ENCODE assay signal across 8 cellular contexts in genomic region chr16:27355610-27356009, GRCh38. TPM values are rescaled to one million over a fixed set of nuclear protein-coding genes. Genes with fewer than 3 reads are reported as not detected.
DNase-seq lines count a peak whose midpoint lies in the region; ATAC-seq, FAIRE-seq and TF ChIP-seq lines count a peak whose summit lies in the region.

No MANE protein-coding gene starts in this region.

- no peaks in the 10 kb centered on the region for H3K27me3 ChIP-seq in body of pancreas

- WGBS in body of pancreas, 2 donors: 84 to 85% methylated on average over 11 to 12 of the region's 12 CpGs

- intact Hi-C loops in body of pancreas (cut with DNase I): no loop called here

- ATAC-seq in body of pancreas (peak; percentile 38), HG02623 (IDR thresholded peaks at IDR 0.05; ENCODE audit: unreplicated experiment) (no peak), GM18520 (IDR thresholded peaks at IDR 0.05; ENCODE audit: unreplicated experiment) (no peak)

- H3K36me3 ChIP-seq in body of pancreas (replicated peaks in 1 of 2; ENCODE audit: insufficient read depth in 1 of 2, low read depth in 2 of 2): peaks cover 4 to 24% of the 10 kb centered on the region in 2 donors

- TF ChIP-seq CTCF in body of pancreas (IDR thresholded peaks at IDR 0.05): peak in 2 of 7 experiments; percentile 7 to 33

- H3K4me3 ChIP-seq in body of pancreas: no peak overlapping the region

- peaks cover 0 to 4% (median 0%) of the 10 kb centered on the region in 3 donors for H3K9me3 ChIP-seq in body of pancreas

- no peak overlapping the region for H3K27ac ChIP-seq in body of pancreas

- TF ChIP-seq POLR2A in GM12891 (IDR thresholded peaks at IDR 0.05; ENCODE audit: low read depth, low read length) (no peak; the same call in 1 of the 2 replicates), body of pancreas (IDR thresholded peaks at IDR 0.05) (no peak)

- DNase-seq in GM12891 (ENCODE audit: insufficient read length, low spot score) (no peak), RKO (ENCODE audit: low spot score) (peak; percentile 39), body of pancreas (peak; percentile 23 to 43 (median 34)), medulla oblongata (ENCODE audit: extremely low spot score) (peak; percentile 20), NCI-H524 treated with DMSO at 0.1 percent for 48 hours (lab: John Stamatoyannopoulos, UW) (no peak), GDM1 (lab: John Stamatoyannopoulos, UW) (no peak)

- H3K4me1 ChIP-seq in body of pancreas: no peaks in the 10 kb centered on the region

- FAIRE-seq in GM12891 (lab: Jason Lieb, UNC): no peak

TF ChIP-seq in GM12891, 5 proteins besides CTCF, POLR2A, EP300 and RAD21:
- TF ChIP-seq TAF1 (IDR thresholded peaks at IDR 0.05; ENCODE audit: low read depth, low read length) (no peak), POU2F2 (IDR thresholded peaks at IDR 0.05; ENCODE audit: low read depth, low read length) (no peak), SPI1 (IDR thresholded peaks at IDR 0.05; ENCODE audit: low read depth, low read length) (no peak), PAX5 (IDR thresholded peaks at IDR 0.05; ENCODE audit: insufficient read depth, low read length, severe bottlenecking) (no peak), POLR2AphosphoS5 (IDR thresholded peaks at IDR 0.05; ENCODE audit: low read depth, low read length) (0 out of 2 replicates have a peak, but pooled peaks have one; percentile 14)

RNA-seq across cellular contexts. Expression of gene IL4R, which starts 41.8 kb away (rescaled TPM):
- 20.9 TPM for polyA plus RNA-seq in GM12891 (2012; ENCODE audit: low read depth, missing spikeins)
- total RNA-seq in body of pancreas: 100 to 1,000 TPM in 1 of 2 donors, 10 to 100 TPM in 1; 29.7 to 236 TPM

RNA-seq across cellular contexts. Expression of gene IL21R, which starts 46.4 kb away (rescaled TPM):
- polyA plus RNA-seq in GM12891 (2012; ENCODE audit: low read depth, missing spikeins): 39.6 TPM
- total RNA-seq in body of pancreas: under 1 TPM in 1 of 2 donors, not detected in 1; 0.26 TPM

Comparison
In these comparisons a context has a peak if more than half of its experiments do, and no peak if none do; other contexts are left out.
1. DNase-seq: peak in RKO (single experiment), body of pancreas (4 of 4) and medulla oblongata (single experiment); none in GM12891 (single experiment), NCI-H524 treated with DMSO at 0.1 percent for 48 hours (single experiment) and GDM1 (single experiment).